ENCODE assay signal across 1 cellular context in genomic region chr1:15360681-15361080, GRCh38.
TF ChIP-seq lines count a peak whose summit lies in the region.

No MANE protein-coding gene starts in this region.

TF ChIP-seq in GM23338, 12 proteins besides CTCF, POLR2A, EP300 and RAD21 (continued from another document):
- no peak for TF ChIP-seq ZNF462 (CRISPR knock-in tag; IDR thresholded peaks at IDR 0.05)
- no peak for TF ChIP-seq CREB1 (CRISPR knock-in tag; IDR thresholded peaks at IDR 0.05; ENCODE audit: low read depth)
- no peak for TF ChIP-seq ETS1 (IDR thresholded peaks at IDR 0.05)
- TF ChIP-seq EZH2 (IDR thresholded peaks at IDR 0.05; ENCODE audit: low read depth, unreplicated experiment): no peak
- TF ChIP-seq ZNF331 (CRISPR knock-in tag; IDR thresholded peaks at IDR 0.05; ENCODE audit: low read depth): no peak
- no peak for TF ChIP-seq NANOG (IDR thresholded peaks at IDR 0.05; ENCODE audit: borderline replicate concordance)
- no peak for TF ChIP-seq JUNB (IDR thresholded peaks at IDR 0.05; ENCODE audit: unreplicated experiment)
- no peak for TF ChIP-seq POLR2AphosphoS5 (IDR thresholded peaks at IDR 0.05; ENCODE audit: low read depth)
- no peak for TF ChIP-seq STAT1 (IDR thresholded peaks at IDR 0.05; ENCODE audit: unreplicated experiment)
- TF ChIP-seq ZNF114 (CRISPR knock-in tag; IDR thresholded peaks at IDR 0.05): no peak
